Comparison of ENCODE assay signal across 2 cellular contexts in genomic region chr3:7396534-7396933, GRCh38.
TF ChIP-seq lines count a peak whose summit lies in the region.

No MANE protein-coding gene starts in this region.

TF ChIP-seq in SK-N-SH treated with all-trans-retinoic acid at 6 μM for 48 hours, 23 proteins besides CTCF, POLR2A, EP300 and RAD21 (continued from another document):
- TF ChIP-seq, protein P1, sequence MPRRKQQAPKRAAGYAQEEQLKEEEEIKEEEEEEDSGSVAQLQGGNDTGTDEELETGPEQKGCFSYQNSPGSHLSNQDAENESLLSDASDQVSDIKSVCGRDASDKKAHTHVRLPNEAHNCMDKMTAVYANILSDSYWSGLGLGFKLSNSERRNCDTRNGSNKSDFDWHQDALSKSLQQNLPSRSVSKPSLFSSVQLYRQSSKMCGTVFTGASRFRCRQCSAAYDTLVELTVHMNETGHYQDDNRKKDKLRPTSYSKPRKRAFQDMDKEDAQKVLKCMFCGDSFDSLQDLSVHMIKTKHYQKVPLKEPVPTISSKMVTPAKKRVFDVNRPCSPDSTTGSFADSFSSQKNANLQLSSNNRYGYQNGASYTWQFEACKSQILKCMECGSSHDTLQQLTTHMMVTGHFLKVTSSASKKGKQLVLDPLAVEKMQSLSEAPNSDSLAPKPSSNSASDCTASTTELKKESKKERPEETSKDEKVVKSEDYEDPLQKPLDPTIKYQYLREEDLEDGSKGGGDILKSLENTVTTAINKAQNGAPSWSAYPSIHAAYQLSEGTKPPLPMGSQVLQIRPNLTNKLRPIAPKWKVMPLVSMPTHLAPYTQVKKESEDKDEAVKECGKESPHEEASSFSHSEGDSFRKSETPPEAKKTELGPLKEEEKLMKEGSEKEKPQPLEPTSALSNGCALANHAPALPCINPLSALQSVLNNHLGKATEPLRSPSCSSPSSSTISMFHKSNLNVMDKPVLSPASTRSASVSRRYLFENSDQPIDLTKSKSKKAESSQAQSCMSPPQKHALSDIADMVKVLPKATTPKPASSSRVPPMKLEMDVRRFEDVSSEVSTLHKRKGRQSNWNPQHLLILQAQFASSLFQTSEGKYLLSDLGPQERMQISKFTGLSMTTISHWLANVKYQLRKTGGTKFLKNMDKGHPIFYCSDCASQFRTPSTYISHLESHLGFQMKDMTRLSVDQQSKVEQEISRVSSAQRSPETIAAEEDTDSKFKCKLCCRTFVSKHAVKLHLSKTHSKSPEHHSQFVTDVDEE (CRISPR knock-in tag; IDR thresholded peaks at IDR 0.05): no peak
- no peak for TF ChIP-seq ZC3H10 (CRISPR knock-in tag; IDR thresholded peaks at IDR 0.05)
- no peak for TF ChIP-seq PATZ1 (CRISPR knock-in tag; IDR thresholded peaks at IDR 0.05; ENCODE audit: borderline replicate concordance)
- TF ChIP-seq, protein P2, sequence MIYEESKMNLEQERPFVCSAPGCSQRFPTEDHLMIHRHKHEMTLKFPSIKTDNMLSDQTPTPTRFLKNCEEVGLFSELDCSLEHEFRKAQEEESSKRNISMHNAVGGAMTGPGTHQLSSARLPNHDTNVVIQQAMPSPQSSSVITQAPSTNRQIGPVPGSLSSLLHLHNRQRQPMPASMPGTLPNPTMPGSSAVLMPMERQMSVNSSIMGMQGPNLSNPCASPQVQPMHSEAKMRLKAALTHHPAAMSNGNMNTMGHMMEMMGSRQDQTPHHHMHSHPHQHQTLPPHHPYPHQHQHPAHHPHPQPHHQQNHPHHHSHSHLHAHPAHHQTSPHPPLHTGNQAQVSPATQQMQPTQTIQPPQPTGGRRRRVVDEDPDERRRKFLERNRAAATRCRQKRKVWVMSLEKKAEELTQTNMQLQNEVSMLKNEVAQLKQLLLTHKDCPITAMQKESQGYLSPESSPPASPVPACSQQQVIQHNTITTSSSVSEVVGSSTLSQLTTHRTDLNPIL (CRISPR knock-in tag; IDR thresholded peaks at IDR 0.05; ENCODE audit: low read depth): peak; percentile 82
- no peak for TF ChIP-seq CSDC2 (CRISPR knock-in tag; IDR thresholded peaks at IDR 0.05)

TF ChIP-seq in SK-N-SH, 30 proteins besides CTCF, POLR2A, EP300 and RAD21 (continued from another document):
- TF ChIP-seq, protein P3, sequence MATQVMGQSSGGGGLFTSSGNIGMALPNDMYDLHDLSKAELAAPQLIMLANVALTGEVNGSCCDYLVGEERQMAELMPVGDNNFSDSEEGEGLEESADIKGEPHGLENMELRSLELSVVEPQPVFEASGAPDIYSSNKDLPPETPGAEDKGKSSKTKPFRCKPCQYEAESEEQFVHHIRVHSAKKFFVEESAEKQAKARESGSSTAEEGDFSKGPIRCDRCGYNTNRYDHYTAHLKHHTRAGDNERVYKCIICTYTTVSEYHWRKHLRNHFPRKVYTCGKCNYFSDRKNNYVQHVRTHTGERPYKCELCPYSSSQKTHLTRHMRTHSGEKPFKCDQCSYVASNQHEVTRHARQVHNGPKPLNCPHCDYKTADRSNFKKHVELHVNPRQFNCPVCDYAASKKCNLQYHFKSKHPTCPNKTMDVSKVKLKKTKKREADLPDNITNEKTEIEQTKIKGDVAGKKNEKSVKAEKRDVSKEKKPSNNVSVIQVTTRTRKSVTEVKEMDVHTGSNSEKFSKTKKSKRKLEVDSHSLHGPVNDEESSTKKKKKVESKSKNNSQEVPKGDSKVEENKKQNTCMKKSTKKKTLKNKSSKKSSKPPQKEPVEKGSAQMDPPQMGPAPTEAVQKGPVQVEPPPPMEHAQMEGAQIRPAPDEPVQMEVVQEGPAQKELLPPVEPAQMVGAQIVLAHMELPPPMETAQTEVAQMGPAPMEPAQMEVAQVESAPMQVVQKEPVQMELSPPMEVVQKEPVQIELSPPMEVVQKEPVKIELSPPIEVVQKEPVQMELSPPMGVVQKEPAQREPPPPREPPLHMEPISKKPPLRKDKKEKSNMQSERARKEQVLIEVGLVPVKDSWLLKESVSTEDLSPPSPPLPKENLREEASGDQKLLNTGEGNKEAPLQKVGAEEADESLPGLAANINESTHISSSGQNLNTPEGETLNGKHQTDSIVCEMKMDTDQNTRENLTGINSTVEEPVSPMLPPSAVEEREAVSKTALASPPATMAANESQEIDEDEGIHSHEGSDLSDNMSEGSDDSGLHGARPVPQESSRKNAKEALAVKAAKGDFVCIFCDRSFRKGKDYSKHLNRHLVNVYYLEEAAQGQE (IDR thresholded peaks at IDR 0.05; ENCODE audit: low read depth, low read length): no peak
- TF ChIP-seq TAF1 (IDR thresholded peaks at IDR 0.05; ENCODE audit: borderline replicate concordance, low read depth, low read length) (no peak), TEAD4 (IDR thresholded peaks at IDR 0.05; ENCODE audit: borderline replicate concordance, insufficient read depth) (no peak)
